ENCODE assay signal across 10 cellular contexts in genomic region chr19:41957161-41957837, GRCh38. TPM values are rescaled to one million over a fixed set of nuclear protein-coding genes. Genes with fewer than 3 reads are reported as not detected.
DNase-seq lines count a peak whose midpoint lies in the region; ATAC-seq and TF ChIP-seq lines count a peak whose summit lies in the region.
"Had no signal": no experiment of that assay in that cellular context is flagged by ENCODE, and none has a peak within 500 bp of the region (broad histone marks: within the 10 kb centered on the region; RNA-seq: fewer than 3 reads in every experiment).

No MANE protein-coding gene starts in this region.

- H3K4me3 Mint-ChIP-seq in activated CD4-positive, alpha-beta T cell treated with anti-CD3 and anti-CD28 coated beads for 36 hours = peak overlapping the region; percentile 81

- no peak for ATAC-seq in activated CD4-positive, alpha-beta T cell treated with anti-CD3 and anti-CD28 coated beads for 36 hours

- H3K9me3 ChIP-seq in skeletal muscle tissue (ENCODE audit: control insufficient read depth in 3 of 3, low read length in 3 of 3) = no peaks in the 10 kb centered on the region
- H3K9me3 ChIP-seq: SJSA1 had no signal

- intact Hi-C loops in activated CD4-positive, alpha-beta T cell treated with anti-CD3 and anti-CD28 coated beads for 36 hours (cut with DNase I, micrococcal nuclease) = loop anchor here (5.0 kb wide), 3 partner anchors 75 to 1795 kb away; partner anchors contain the start of gene SMG9 (in 1 of the 2)

- peaks cover 5 to 14% (median 11%) of the 10 kb centered on the region in 3 donors for H3K36me3 ChIP-seq in skeletal muscle tissue (ENCODE audit: control insufficient read depth in 3 of 3, insufficient read depth in 3 of 3, low read length in 3 of 3)
- H3K36me3 ChIP-seq: SJSA1 had no signal

- DNase-seq in activated CD4-positive, alpha-beta T cell treated with anti-CD3 and anti-CD28 coated beads for 36 hours = no peak
- DNase-seq in activated CD4-positive, alpha-beta T cell treated with anti-CD3 and anti-CD28 coated beads for 48 hours = no peak
- no peak for DNase-seq in fibroblast of villous mesenchyme (ENCODE audit: low read depth)
- no peak for DNase-seq in NCI-H2081 (lab: John Stamatoyannopoulos, UW)
- DNase-seq in NCI-H524 treated with DMSO at 0.1 percent for 48 hours (lab: John Stamatoyannopoulos, UW) = no peak
- no peak for DNase-seq in DMS114 treated with DMSO at 0.1 percent for 48 hours (lab: John Stamatoyannopoulos, UW; ENCODE audit: unreplicated experiment)
- DNase-seq: NCI-H1048 had no signal

- no peaks in the 10 kb centered on the region for H3K27me3 Mint-ChIP-seq in activated CD4-positive, alpha-beta T cell treated with anti-CD3 and anti-CD28 coated beads for 36 hours

- H3K27me3 ChIP-seq in skeletal muscle tissue (ENCODE audit: control insufficient read depth in 3 of 3, insufficient read depth in 3 of 3, low read length in 3 of 3) = no peaks in the 10 kb centered on the region
- H3K27me3 ChIP-seq: SJSA1 had no signal

- H3K9me3 Mint-ChIP-seq in activated CD4-positive, alpha-beta T cell treated with anti-CD3 and anti-CD28 coated beads for 36 hours (ENCODE audit: low read depth) = no peaks in the 10 kb centered on the region

- CTCF ChIA-PET in activated CD4-positive, alpha-beta T cell treated with anti-CD3 and anti-CD28 coated beads for 36 hours (lab: Charles Lee) = interaction anchor here (0.6 to 3.7 kb wide), 13 partner anchors 10 to 173 kb away, joined by 3 to 14 read pairs (median 5); partner anchors contain the start of gene RPS19

- no peaks in the 10 kb centered on the region for H3K36me3 Mint-ChIP-seq in activated CD4-positive, alpha-beta T cell treated with anti-CD3 and anti-CD28 coated beads for 36 hours (ENCODE audit: low read depth)

- peaks cover 16 to 20% (median 17%) of the 10 kb centered on the region in 3 donors for H3K4me1 ChIP-seq in skeletal muscle tissue (ENCODE audit: control insufficient read depth in 3 of 3, insufficient read depth in 3 of 3, low read length in 3 of 3)

- peaks cover 16% of the 10 kb centered on the region for H3K4me1 Mint-ChIP-seq in activated CD4-positive, alpha-beta T cell treated with anti-CD3 and anti-CD28 coated beads for 36 hours

- TF ChIP-seq CTCF in VCaP (conservative IDR thresholded peaks at IDR 0.05) (no peak), fibroblast of villous mesenchyme (IDR thresholded peaks at IDR 0.05; ENCODE audit: insufficient read depth, low read depth, low read length) (no peak)

- H3K27ac ChIP-seq in VCaP (peak overlapping the region; percentile 85), skeletal muscle tissue (ENCODE audit: low read depth, low read length) (no peak overlapping the region)
- H3K27ac ChIP-seq: SJSA1 had no signal

- peak overlapping the region in 2 of 3 donors; percentile 9 to 40 for H3K9ac ChIP-seq in skeletal muscle tissue (ENCODE audit: low read depth in 1 of 3, low read length in 3 of 3)

- peak overlapping the region; percentile 73 for H3K27ac Mint-ChIP-seq in activated CD4-positive, alpha-beta T cell treated with anti-CD3 and anti-CD28 coated beads for 36 hours

- POLR2A ChIA-PET in activated CD4-positive, alpha-beta T cell treated with anti-CD3 and anti-CD28 coated beads for 36 hours (lab: Charles Lee) = interaction anchor here (0.6 to 1.0 kb wide), 3 partner anchors 82 to 87 kb away, joined by 3 to 5 read pairs (median 4); no protein-coding TSS in a partner anchor

- H3K4me3 ChIP-seq in fibroblast of villous mesenchyme (ENCODE audit: low read depth, low read length) (peak overlapping the region; percentile 98), skeletal muscle tissue (ENCODE audit: low read length in 3 of 3) (no peak overlapping the region)

RNA-seq across cellular contexts. Expression of gene RABAC1, which starts 1.8 kb away (rescaled TPM):
- total RNA-seq in activated CD4-positive, alpha-beta T cell treated with anti-CD3 and anti-CD28 coated beads for 36 hours = 10 to 100 TPM; 35.3 to 49.7 TPM
- total RNA-seq in fibroblast of villous mesenchyme = 105 and 173 TPM in 2 replicates
- total RNA-seq in skeletal muscle tissue = 85.1 TPM

RNA-seq across cellular contexts. Expression of gene ERFL, which starts 29.1 kb away (rescaled TPM):
- 1 to 10 TPM; 1.7 to 1.9 TPM for total RNA-seq in activated CD4-positive, alpha-beta T cell treated with anti-CD3 and anti-CD28 coated beads for 36 hours
- total RNA-seq in fibroblast of villous mesenchyme (under 0.01 TPM in 1 of 2 replicates, not detected in the other), skeletal muscle tissue (not detected)
- total RNA-seq: SJSA1 had no signal

RNA-seq across cellular contexts. Expression of gene ATP1A3, which starts 36.7 kb away (rescaled TPM):
- total RNA-seq in activated CD4-positive, alpha-beta T cell treated with anti-CD3 and anti-CD28 coated beads for 36 hours = 1 to 10 TPM; 1.8 TPM
- total RNA-seq in fibroblast of villous mesenchyme (not detected in 2 replicates), skeletal muscle tissue (not detected)
- total RNA-seq: SJSA1 had no signal
